Comparison of ENCODE assay signal across 21 cellular contexts in genomic region chr3:152517517-152517916, GRCh38.
"Had no signal": no experiment of that assay in that cellular context is flagged by ENCODE, and none has a peak within 500 bp of the region (broad histone marks: within the 10 kb centered on the region; RNA-seq: fewer than 3 reads in every experiment).

No MANE protein-coding gene starts in this region.

- H3K4me3 Mint-ChIP-seq: activated CD4-positive, alpha-beta T cell treated with anti-CD3 and anti-CD28 coated beads, Interleukin-2, amount 10 ng/mL, durations not matched to agents 7 days and 5 days; activated T-cell treated with anti-CD3 and anti-CD28 coated beads, Interleukin-2, amount 50 U/mL, for 72 hours; endodermal cell; neural crest cell; stimulated activated naive CD8-positive, alpha-beta T cell treated with anti-CD3 and anti-CD28 coated beads, Interleukin-15, amount 100 ng/mL, for 72 hours had no signal

- DNase-seq: activated CD4-positive, alpha-beta T cell treated with anti-CD3 and anti-CD28 coated beads, Interleukin-2, amount 10 ng/mL, durations not matched to agents 7 days and 5 days; activated CD8-positive, alpha-beta memory T cell treated with anti-CD3 and anti-CD28 coated beads, Interleukin-2, amount 50 U/mL, for 48 hours; activated effector memory CD4-positive, alpha-beta T cell treated with anti-CD3 and anti-CD28 coated beads, Interleukin-2, amount 50 U/mL, for 16 hours; activated naive CD4-positive, alpha-beta T cell treated with anti-CD3 and anti-CD28 coated beads, Interleukin-2, amount 50 U/mL, for 16 hours; activated T-cell treated with anti-CD3 and anti-CD28 coated beads, Interleukin-2, amount 50 U/mL, for 72 hours; aorta; brain microvascular endothelial cell; central memory CD4-positive, alpha-beta T cell; colonic mucosa; endodermal cell; foreskin fibroblast; left lung; psoas muscle; right cardiac atrium; stimulated activated naive CD8-positive, alpha-beta T cell treated with anti-CD3 and anti-CD28 coated beads, Interleukin-15, amount 100 ng/mL, for 72 hours; T-helper 9 cell; transverse colon had no signal

- H3K36me3 ChIP-seq: brain microvascular endothelial cell, colonic mucosa, left lung, suprapubic skin, transverse colon, vagina had no signal

- H3K27me3 ChIP-seq: brain microvascular endothelial cell, colonic mucosa, left lung, suprapubic skin, transverse colon, vagina had no signal

- H3K4me1 Mint-ChIP-seq: activated CD4-positive, alpha-beta T cell treated with anti-CD3 and anti-CD28 coated beads, Interleukin-2, amount 10 ng/mL, durations not matched to agents 7 days and 5 days; neural crest cell; stimulated activated naive CD8-positive, alpha-beta T cell treated with anti-CD3 and anti-CD28 coated beads, Interleukin-15, amount 100 ng/mL, for 72 hours had no signal

- H3K27ac ChIP-seq: brain microvascular endothelial cell, colonic mucosa, epithelial cell of prostate, left lung, psoas muscle, suprapubic skin, transverse colon, vagina had no signal

- H3K4me1 ChIP-seq: colonic mucosa, left lung, psoas muscle, suprapubic skin, transverse colon, vagina had no signal

- H3K9me3 ChIP-seq: colonic mucosa, left lung, psoas muscle, suprapubic skin, transverse colon, vagina had no signal

- H3K27ac Mint-ChIP-seq: activated CD4-positive, alpha-beta T cell treated with anti-CD3 and anti-CD28 coated beads, Interleukin-2, amount 10 ng/mL, durations not matched to agents 7 days and 5 days; activated T-cell treated with anti-CD3 and anti-CD28 coated beads, Interleukin-2, amount 50 U/mL, for 72 hours; endodermal cell; stimulated activated naive CD8-positive, alpha-beta T cell treated with anti-CD3 and anti-CD28 coated beads, Interleukin-15, amount 100 ng/mL, for 72 hours had no signal

- H3K9me3 Mint-ChIP-seq: activated CD4-positive, alpha-beta T cell treated with anti-CD3 and anti-CD28 coated beads, Interleukin-2, amount 10 ng/mL, durations not matched to agents 7 days and 5 days; activated T-cell treated with anti-CD3 and anti-CD28 coated beads, Interleukin-2, amount 50 U/mL, for 72 hours; endodermal cell; stimulated activated naive CD8-positive, alpha-beta T cell treated with anti-CD3 and anti-CD28 coated beads, Interleukin-15, amount 100 ng/mL, for 72 hours had no signal

- H3K4me3 ChIP-seq: colonic mucosa, left lung, psoas muscle, suprapubic skin, transverse colon, vagina had no signal
